Comparison of ENCODE assay signal across 11 cellular contexts in the genomic region with DNA sequence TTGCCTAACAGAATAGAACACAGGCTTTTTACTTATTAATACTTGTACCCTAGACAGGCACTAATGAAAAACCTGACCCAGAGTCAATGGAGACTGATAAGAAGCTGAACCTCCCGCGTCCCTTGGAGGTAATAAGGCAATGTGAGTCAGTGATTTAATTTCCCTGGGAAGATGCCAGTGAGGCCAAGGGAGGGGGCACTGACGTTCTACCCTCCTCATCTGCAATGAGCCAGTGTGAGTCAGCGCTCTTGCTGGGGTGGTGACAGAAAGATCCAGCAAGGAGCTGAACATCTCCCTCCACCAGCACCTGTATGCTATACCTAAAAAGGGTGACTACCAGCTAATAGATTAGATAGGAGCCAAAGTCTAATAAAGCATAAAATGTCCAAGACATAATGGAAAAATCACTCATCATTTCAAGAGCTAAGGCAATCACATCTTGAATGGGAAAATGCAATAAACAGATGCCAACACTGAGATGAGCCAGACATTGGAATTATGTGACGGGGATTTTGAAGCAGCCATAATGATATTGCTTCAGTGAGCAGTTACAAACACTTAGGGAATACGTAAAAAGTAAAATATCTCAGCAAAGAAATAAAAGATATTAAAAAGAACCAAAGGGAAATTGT.
A peak's percentile ranks its signal among the peaks of the same experiment; 100 is the strongest.
DNase-seq lines count a peak whose midpoint lies in the region; ATAC-seq and TF ChIP-seq lines count a peak whose summit lies in the region.
"Had no signal": no experiment of that assay in that cellular context is flagged by ENCODE, and none has a peak within 500 bp of the region (broad histone marks: within the 10 kb centered on the region; RNA-seq: fewer than 3 reads in every experiment).

No MANE protein-coding gene starts in this region.

- no peak overlapping the region for H2AFZ ChIP-seq in mammary epithelial cell (ENCODE audit: low read depth, low read length)

- no peak overlapping the region for H3K27ac ChIP-seq in mammary epithelial cell (ENCODE audit: insufficient read depth, low read depth, low read length)

- DNase-seq in NCI-H2227 (lab: John Stamatoyannopoulos, UW; ENCODE audit: unreplicated experiment) (peak; percentile 5), NCI-H2227 treated with DMSO at 0.1 percent for 48 hours (lab: John Stamatoyannopoulos, UW) (no peak), mammary epithelial cell (peak; percentile 74), islet precursor cell (peak; percentile 66), GF-D8 (lab: John Stamatoyannopoulos, UW) (no peak)
- DNase-seq: activated CD4-positive, alpha-beta memory T cell treated with anti-CD3 and anti-CD28 coated beads, Interleukin-2, amount 10 ng/mL, durations not matched to agents 7 days and 5 days; NCI-H2029; SHP77 treated with DMSO at 0.1 percent for 48 hours had no signal

- intact Hi-C loops in mammary epithelial cell (cut with micrococcal nuclease): no loop called here

- no peak for TF ChIP-seq CTCF in mammary epithelial cell (conservative IDR thresholded peaks at IDR 0.05 in 1 of 2, IDR thresholded peaks at IDR 0.05 in 1 of 2; ENCODE audit: extremely low read depth in 1 of 2, insufficient read depth in 1 of 2, low read depth in 1 of 2, low read length in 2 of 2)

- 71% methylated on average over 6 of the region's 6 CpGs for whole genome bisulfite sequencing in mammary epithelial cell (ENCODE audit: low coverage, missing lambda C conversion rate)

- in situ Hi-C loops in mammary epithelial cell (cut with MboI; ENCODE audit: low sequenced_read_pairs in 2 of 2): no loop called here

- no peaks in the 10 kb centered on the region for H3K27me3 ChIP-seq in mammary epithelial cell (ENCODE audit: insufficient read depth, low read length)

- H3K9me3 ChIP-seq in mammary epithelial cell (replicated peaks; ENCODE audit: insufficient read depth, low read length): no peaks in the 10 kb centered on the region

- no peaks in the 10 kb centered on the region for H3K79me2 ChIP-seq in mammary epithelial cell (ENCODE audit: insufficient read depth, low read length)

- H3K36me3 ChIP-seq in mammary epithelial cell (ENCODE audit: insufficient read depth, low read length): no peaks in the 10 kb centered on the region

- no peak overlapping the region for H3K4me2 ChIP-seq in mammary epithelial cell (ENCODE audit: insufficient read depth, low read depth, low read length)

- H3K4me3 ChIP-seq in mammary epithelial cell (replicated peaks in 1 of 3; ENCODE audit: insufficient read depth in 1 of 3, low read depth in 2 of 3, low read length in 3 of 3): no peak overlapping the region

- no peak overlapping the region for H3K9ac ChIP-seq in mammary epithelial cell (ENCODE audit: insufficient read depth, low read length)

- CTCF ChIA-PET in mammary epithelial cell (lab: Charles Lee; ENCODE audit: low non-redundant PET): no interaction called here

- BruUV-seq in mammary epithelial cell (replicated peaks; lab: Mats Ljungman, UMichigan): no TSS peak

- H4K20me1 ChIP-seq in mammary epithelial cell (ENCODE audit: insufficient read depth, low read length): no peaks in the 10 kb centered on the region

- ATAC-seq in GM21737 (IDR thresholded peaks at IDR 0.05; ENCODE audit: unreplicated experiment) (no peak), GM18861 (IDR thresholded peaks at IDR 0.05; ENCODE audit: unreplicated experiment) (no peak), HG02884 (IDR thresholded peaks at IDR 0.05; ENCODE audit: unreplicated experiment) (no peak)

- dilution Hi-C loops in mammary epithelial cell (cut with HindIII; ENCODE audit: low sequenced_read_pairs): no loop called here

- H3K4me1 ChIP-seq in mammary epithelial cell (ENCODE audit: insufficient read depth, low read length): peaks cover 7% of the 10 kb centered on the region

Comparison
In these comparisons a context has a peak if more than half of its experiments do, and no peak if none do; other contexts are left out.
1. DNase-seq: peak in NCI-H2227 (single experiment), mammary epithelial cell (single experiment) and islet precursor cell (single experiment); none in NCI-H2227 treated with DMSO at 0.1 percent for 48 hours (single experiment) and GF-D8 (single experiment).